9 cellular contexts compared by ENCODE assay signal in the genomic region with DNA sequence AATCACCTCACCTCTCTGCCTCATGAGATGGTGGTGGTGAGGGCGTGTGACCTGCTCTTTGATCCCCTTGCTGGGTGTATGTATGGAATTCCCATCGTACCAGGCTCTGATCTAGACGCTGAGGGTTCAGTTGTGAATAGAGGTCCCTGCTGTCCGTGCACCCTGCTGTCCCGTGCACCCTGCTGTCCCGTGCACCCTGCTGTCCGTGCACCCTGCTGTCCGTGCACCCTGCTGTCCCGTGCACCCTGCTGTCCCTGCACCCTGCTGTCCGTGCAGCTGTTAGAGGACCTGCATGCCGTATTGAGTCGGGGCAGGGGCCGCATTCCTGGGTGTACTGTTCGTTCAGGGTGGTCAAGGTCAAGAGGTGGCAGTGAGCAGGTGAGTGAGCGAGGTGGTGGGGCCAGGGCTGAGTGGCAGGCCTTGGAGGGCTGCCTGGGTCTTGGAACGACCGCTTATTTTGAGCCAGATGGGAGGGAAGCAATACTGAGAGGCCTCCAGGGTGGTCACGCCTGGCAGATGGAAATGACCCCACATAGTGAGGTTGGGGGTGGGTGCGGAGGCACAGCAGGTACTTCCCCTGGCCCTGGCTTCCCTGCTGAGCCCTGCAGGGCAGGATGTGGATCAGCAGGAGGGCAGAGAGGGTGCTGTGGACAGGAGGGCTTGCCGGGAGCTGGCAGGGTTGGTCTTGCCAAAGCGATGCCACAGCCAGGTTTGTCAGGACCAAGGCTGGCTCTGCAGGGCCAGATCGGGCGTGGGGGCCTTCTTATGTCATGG. TPM values are rescaled to one million over a fixed set of nuclear protein-coding genes. Genes with fewer than 3 reads are reported as not detected.
DNase-seq lines count a peak whose midpoint lies in the region; ATAC-seq and TF ChIP-seq lines count a peak whose summit lies in the region.
"Had no signal": no experiment of that assay in that cellular context is flagged by ENCODE, and none has a peak within 500 bp of the region (broad histone marks: within the 10 kb centered on the region; RNA-seq: fewer than 3 reads in every experiment).

No MANE protein-coding gene starts in this region.

- H3K36me3 Mint-ChIP-seq in H9 (ENCODE audit: insufficient read depth in 1 of 3, low read depth in 3 of 3) (peaks cover 53 to 79% (median 71%) of the 10 kb centered on the region in 3 experiments), brain (peaks cover 54% of the 10 kb centered on the region), neural crest cell (ENCODE audit: low read depth) (peaks cover 14% of the 10 kb centered on the region)

- no peak for TF ChIP-seq CTCF in H9 (conservative IDR thresholded peaks at IDR 0.05)
- no peak for TF ChIP-seq CTCF in brain (conservative IDR thresholded peaks at IDR 0.05)
- TF ChIP-seq CTCF in neural crest cell (conservative IDR thresholded peaks at IDR 0.05), result no peak

- H3K4ac ChIP-seq in H9 (ENCODE audit: low read depth, low read length), result no peak overlapping the region

- no peak overlapping the region for H2BK120ac ChIP-seq in H9 (ENCODE audit: low read depth, low read length, poor library complexity, severe bottlenecking)

- no peak overlapping the region for H3K18ac ChIP-seq in H9 (ENCODE audit: insufficient read length, low read depth, low read length)

- H3K4me1 ChIP-seq in H9 (ENCODE audit: insufficient read depth, low read length), result no peaks in the 10 kb centered on the region

- H3K23ac ChIP-seq in H9 (ENCODE audit: insufficient read length, low read depth, low read length), result no peak overlapping the region

- no peak overlapping the region for H2BK12ac ChIP-seq in H9 (ENCODE audit: insufficient read length, low read depth, low read length)

- H2AK5ac ChIP-seq in H9 (ENCODE audit: insufficient read length, low read length), result no peak overlapping the region

- H3K9me3 ChIP-seq in H9 (ENCODE audit: control insufficient read depth, low read depth, low read length), result no peaks in the 10 kb centered on the region
- H3K9me3 ChIP-seq: HAP-1 had no signal

- DNase-seq in COLO668 (lab: John Stamatoyannopoulos, UW; ENCODE audit: unreplicated experiment), result peak; percentile 1
- peak; percentile 72 for DNase-seq in H9
- no peak for DNase-seq in neural crest cell (ENCODE audit: low read depth, low spot score)
- DNase-seq in stimulated activated CD8-positive, alpha-beta memory T cell treated with anti-CD3 and anti-CD28 coated beads, Interleukin-4, amount 100 ng/mL, for 48 hours, result no peak
- DNase-seq in superior temporal gyrus (ENCODE audit: extremely low spot score), result no peak
- DNase-seq: activated CD4-positive, alpha-beta memory T cell treated with anti-CD3 and anti-CD28 coated beads for 36 hours had no signal

- no peak overlapping the region for H3K56ac ChIP-seq in H9 (ENCODE audit: insufficient read length, low read depth, low read length)

- H3K27ac Mint-ChIP-seq in H9 (peak overlapping the region; percentile 48 to 87 (median 77); a peak in 5 of 7 replicates), brain (peak overlapping the region in 3 of 5 experiments; percentile 29 to 46 (median 31)), neural crest cell (ENCODE audit: unreplicated experiment) (no peak overlapping the region)
- H3K27ac Mint-ChIP-seq: activated CD4-positive, alpha-beta memory T cell treated with anti-CD3 and anti-CD28 coated beads for 36 hours had no signal

- H4K91ac ChIP-seq in H9 (ENCODE audit: insufficient read length, low read depth, low read length), result no peak overlapping the region

- no peak overlapping the region for H2AFZ ChIP-seq in H9 (ENCODE audit: low read length)

- no peak overlapping the region for H4K8ac ChIP-seq in H9 (replicated peaks; ENCODE audit: insufficient read length, low read depth, low read length)

- H3K4me1 Mint-ChIP-seq in H9 (peaks cover 27 to 36% of the 10 kb centered on the region in 2 experiments), brain (peaks cover 35% of the 10 kb centered on the region), neural crest cell (peaks cover 27% of the 10 kb centered on the region)

- H3K9ac ChIP-seq in H9 (ENCODE audit: extremely low read depth, insufficient read length, low read length), result no peak overlapping the region

- H3K79me1 ChIP-seq in H9 (ENCODE audit: insufficient read depth, low read depth, low read length, poor library complexity, severe bottlenecking), result no peaks in the 10 kb centered on the region

- no CpG with 5 or more reads among the region's 23 CpGs for WGBS in H9 (ENCODE audit: extremely low coverage, insufficient read length, low lambda C conversion rate)

- no peak overlapping the region for H2BK5ac ChIP-seq in H9 (ENCODE audit: insufficient read length, low read length)

- H3K4me2 ChIP-seq in H9 (ENCODE audit: insufficient read depth, insufficient read length, low read length), result no peak overlapping the region

- ATAC-seq in HG02571 (IDR thresholded peaks at IDR 0.05; ENCODE audit: unreplicated experiment), result no peak

- no peak overlapping the region for H3K27ac ChIP-seq in H9 (ENCODE audit: insufficient read length, low read depth, low read length)

- H3K4me3 Mint-ChIP-seq in H9, result peak overlapping the region in 1 of 2 experiments; percentile 38; a peak in 2 of 5 replicates
- peak overlapping the region in 1 of 5 experiments; percentile 50 for H3K4me3 Mint-ChIP-seq in brain
- peak overlapping the region; percentile 85 for H3K4me3 Mint-ChIP-seq in neural crest cell
- H3K4me3 Mint-ChIP-seq: activated CD4-positive, alpha-beta memory T cell treated with anti-CD3 and anti-CD28 coated beads for 36 hours had no signal

- H3K27me3 Mint-ChIP-seq in H9 (ENCODE audit: low read depth) (no peaks in the 10 kb centered on the region), brain (peaks cover 2% of the 10 kb centered on the region), neural crest cell (ENCODE audit: low read depth) (peaks cover 5% of the 10 kb centered on the region)
- H3K27me3 Mint-ChIP-seq: activated CD4-positive, alpha-beta memory T cell treated with anti-CD3 and anti-CD28 coated beads for 36 hours had no signal

- no peaks in the 10 kb centered on the region for H4K20me1 ChIP-seq in H9 (ENCODE audit: control insufficient read depth, insufficient read depth, insufficient read length)

- H3K9me3 Mint-ChIP-seq in H9, result no peaks in the 10 kb centered on the region; a peak in 1 of 5 replicates
- no peaks in the 10 kb centered on the region for H3K9me3 Mint-ChIP-seq in brain
- H3K9me3 Mint-ChIP-seq in neural crest cell, result no peaks in the 10 kb centered on the region
- H3K9me3 Mint-ChIP-seq: activated CD4-positive, alpha-beta memory T cell treated with anti-CD3 and anti-CD28 coated beads for 36 hours had no signal

- peaks cover 5% of the 10 kb centered on the region; the same call in 1 of the 2 replicates for H3K79me2 ChIP-seq in H9 (ENCODE audit: insufficient read depth, low read length)

- no peak overlapping the region for H3T11ph ChIP-seq in H9 (ENCODE audit: low read length)

- H2BK20ac ChIP-seq in H9 (ENCODE audit: low read depth, low read length, poor library complexity, severe bottlenecking), result no peak overlapping the region

- peaks cover under 1% of the 10 kb centered on the region for H3K23me2 ChIP-seq in H9 (ENCODE audit: insufficient read length, low read depth, low read length, poor library complexity, severe bottlenecking)

- no peak overlapping the region for H4K5ac ChIP-seq in H9 (ENCODE audit: insufficient read length, low read depth, low read length)

- no peak overlapping the region for H3K14ac ChIP-seq in H9 (ENCODE audit: insufficient read depth, low read length)

- H3K27me3 ChIP-seq in H9 (ENCODE audit: insufficient read depth, low read length), result no peaks in the 10 kb centered on the region

- no peak overlapping the region for H2BK15ac ChIP-seq in H9 (ENCODE audit: low read depth, low read length)

RNA-seq across cellular contexts. Expression of a gene that starts 4.6 kb away (rescaled TPM):
- total RNA-seq in H9 (2021), result 158 and 159 TPM in 2 replicates
- polyA plus RNA-seq in brain (ENCODE audit: insufficient read depth, low read depth, low replicate concordance), result 174 TPM
- 129 and 130 TPM in 2 replicates for total RNA-seq in neural crest cell

RNA-seq across cellular contexts. Expression of a gene that starts 15.6 kb away (rescaled TPM):
- 321 and 342 TPM in 2 replicates for total RNA-seq in H9 (2021)
- 199 TPM for polyA plus RNA-seq in brain (ENCODE audit: insufficient read depth, low read depth, low replicate concordance)
- total RNA-seq in neural crest cell, result 342 and 365 TPM in 2 replicates

RNA-seq across cellular contexts. Expression of a gene that starts 22.5 kb away (rescaled TPM):
- total RNA-seq in H9 (2021), result 19.9 and 20.0 TPM in 2 replicates
- polyA plus RNA-seq in brain (ENCODE audit: insufficient read depth, low read depth, low replicate concordance), result 31.4 TPM
- 18.7 and 18.9 TPM in 2 replicates for total RNA-seq in neural crest cell

RNA-seq across cellular contexts. Expression of a gene that starts 27.0 kb away (rescaled TPM):
- total RNA-seq in H9 (2021) (65.1 and 68.0 TPM in 2 replicates), neural crest cell (40.8 and 41.9 TPM in 2 replicates)
- 24.5 TPM for polyA plus RNA-seq in brain (ENCODE audit: insufficient read depth, low read depth, low replicate concordance)

RNA-seq across cellular contexts. Expression of a gene that starts 29.7 kb away (rescaled TPM):
- 22.4 and 22.8 TPM in 2 replicates for total RNA-seq in H9 (2021)
- polyA plus RNA-seq in brain (ENCODE audit: insufficient read depth, low read depth, low replicate concordance), result 43.5 TPM
- total RNA-seq in neural crest cell, result 39.1 and 41.8 TPM in 2 replicates

Comparison
In these comparisons a context has a peak if more than half of its experiments do, and no peak if none do; other contexts are left out.
1. DNase-seq: peak in COLO668 (single experiment) and H9 (single experiment); none in neural crest cell (single experiment), stimulated activated CD8-positive, alpha-beta memory T cell treated with anti-CD3 and anti-CD28 coated beads, Interleukin-4, amount 100 ng/mL, for 48 hours (single experiment) and superior temporal gyrus (single experiment).